Comparison of ENCODE assay signal across 18 cellular contexts in genomic region chr4:147839200-147839599, GRCh38.
A peak's percentile ranks its signal among the peaks of the same experiment; 100 is the strongest.
DNase-seq lines count a peak whose midpoint lies in the region; ATAC-seq and TF ChIP-seq lines count a peak whose summit lies in the region.
"Had no signal": no experiment of that assay in that cellular context is flagged by ENCODE, and none has a peak within 500 bp of the region (broad histone marks: within the 10 kb centered on the region; RNA-seq: fewer than 3 reads in every experiment).

No MANE protein-coding gene starts in this region.

- no peak for TF ChIP-seq CTCF in natural killer cell (IDR thresholded peaks at IDR 0.05)
- TF ChIP-seq CTCF in retinal pigment epithelial cell (conservative IDR thresholded peaks at IDR 0.05; ENCODE audit: low read depth, low read length) = no peak

- no peak overlapping the region for H3K4me3 Mint-ChIP-seq in natural killer cell
- no peak overlapping the region for H3K4me3 Mint-ChIP-seq in natural killer cell treated with Interleukin-12 subunit alpha and Interleukin-12 subunit beta and Interleukin-15 and Interleukin-18, amount 100 ng/mL, for 72 hours
- H3K4me3 Mint-ChIP-seq: CD4-positive, CD25-positive, alpha-beta regulatory T cell had no signal

- H3K27me3 Mint-ChIP-seq in natural killer cell (ENCODE audit: low read depth in 2 of 2) = no peaks in the 10 kb centered on the region
- H3K27me3 Mint-ChIP-seq in natural killer cell treated with Interleukin-12 subunit alpha and Interleukin-12 subunit beta and Interleukin-15 and Interleukin-18, amount 100 ng/mL, for 72 hours = no peaks in the 10 kb centered on the region
- H3K27me3 Mint-ChIP-seq: CD4-positive, CD25-positive, alpha-beta regulatory T cell had no signal

- H3K27ac Mint-ChIP-seq in natural killer cell = peak overlapping the region; percentile 2 to 20
- no peak overlapping the region for H3K27ac Mint-ChIP-seq in natural killer cell treated with Interleukin-12 subunit alpha and Interleukin-12 subunit beta and Interleukin-15 and Interleukin-18, amount 100 ng/mL, for 72 hours

- ATAC-seq in natural killer cell (no peak), HG03342 (IDR thresholded peaks at IDR 0.05; ENCODE audit: unreplicated experiment) (no peak), HG02610 (IDR thresholded peaks at IDR 0.05; ENCODE audit: unreplicated experiment) (no peak), GM18519 (IDR thresholded peaks at IDR 0.05; ENCODE audit: low FRiP score, unreplicated experiment) (no peak)
- no peak for ATAC-seq in natural killer cell treated with Interleukin-12 subunit alpha and Interleukin-12 subunit beta and Interleukin-15 and Interleukin-18, amount 100 ng/mL, for 72 hours

- H3K4me1 Mint-ChIP-seq in natural killer cell = peaks cover 39 to 44% of the 10 kb centered on the region in 2 donors
- peaks cover 16% of the 10 kb centered on the region in 2 donors for H3K4me1 Mint-ChIP-seq in natural killer cell treated with Interleukin-12 subunit alpha and Interleukin-12 subunit beta and Interleukin-15 and Interleukin-18, amount 100 ng/mL, for 72 hours (ENCODE audit: low read depth in 2 of 2)

- DNase-seq in natural killer cell = no peak
- no peak for DNase-seq in natural killer cell treated with Interleukin-12 subunit alpha and Interleukin-12 subunit beta and Interleukin-15 and Interleukin-18, amount 100 ng/mL, for 72 hours (ENCODE audit: low spot score)
- DNase-seq in fibroblast of peridontal ligament (ENCODE audit: extremely low read depth) = peak; percentile 42
- peak; percentile 79 for DNase-seq in retinal pigment epithelial cell (ENCODE audit: low read depth)
- DNase-seq in DMS53 treated with DMSO at 0.1 percent for 48 hours (lab: John Stamatoyannopoulos, UW; ENCODE audit: unreplicated experiment) = no peak
- DNase-seq: 8988T; BE2C; CD4-positive, CD25-positive, alpha-beta regulatory T cell; COR-L47; NCI-H187; NCI-H2107; NCI-H524; NCI-H82; OCI-M1; SHP77 had no signal

- no peaks in the 10 kb centered on the region for H3K36me3 Mint-ChIP-seq in natural killer cell
- H3K36me3 Mint-ChIP-seq in natural killer cell treated with Interleukin-12 subunit alpha and Interleukin-12 subunit beta and Interleukin-15 and Interleukin-18, amount 100 ng/mL, for 72 hours = no peaks in the 10 kb centered on the region

- peaks cover 3% of the 10 kb centered on the region in 2 donors for H3K9me3 Mint-ChIP-seq in natural killer cell
- no peaks in the 10 kb centered on the region for H3K9me3 Mint-ChIP-seq in natural killer cell treated with Interleukin-12 subunit alpha and Interleukin-12 subunit beta and Interleukin-15 and Interleukin-18, amount 100 ng/mL, for 72 hours
- H3K9me3 Mint-ChIP-seq: CD4-positive, CD25-positive, alpha-beta regulatory T cell had no signal

- intact Hi-C loops in natural killer cell (cut with micrococcal nuclease) = no loop called here

- no peak overlapping the region for H3K4me3 ChIP-seq in retinal pigment epithelial cell (ENCODE audit: low read length)

Comparison
In these comparisons a context has a peak if more than half of its experiments do, and no peak if none do; other contexts are left out.
1. H3K27ac Mint-ChIP-seq: peak in natural killer cell (2 of 2); none in natural killer cell treated with Interleukin-12 subunit alpha and Interleukin-12 subunit beta and Interleukin-15 and Interleukin-18, amount 100 ng/mL, for 72 hours (0 of 2).
2. DNase-seq: peak in fibroblast of peridontal ligament (single experiment) and retinal pigment epithelial cell (single experiment); none in natural killer cell (single experiment), natural killer cell treated with Interleukin-12 subunit alpha and Interleukin-12 subunit beta and Interleukin-15 and Interleukin-18, amount 100 ng/mL, for 72 hours (single experiment) and DMS53 treated with DMSO at 0.1 percent for 48 hours (single experiment).